In genomic region chr5:92605591-92605990, GRCh38 we compare ENCODE assay signal across 19 cellular contexts.
DNase-seq lines count a peak whose midpoint lies in the region; ATAC-seq lines count a peak whose summit lies in the region.
"Had no signal": no experiment of that assay in that cellular context is flagged by ENCODE, and none has a peak within 500 bp of the region (broad histone marks: within the 10 kb centered on the region; RNA-seq: fewer than 3 reads in every experiment).

No MANE protein-coding gene starts in this region.

- H4K20me1 ChIP-seq in GM23248 (ENCODE audit: insufficient read depth) = no peaks in the 10 kb centered on the region
- H4K20me1 ChIP-seq: BLaER1 had no signal

- intact Hi-C loops in CD4-positive, alpha-beta memory T cell (cut with micrococcal nuclease) = no loop called here

- no peak overlapping the region for H3K9ac ChIP-seq in GM23248
- H3K9ac ChIP-seq: BLaER1 had no signal

- DNase-seq in AG08395 (ENCODE audit: low spot score) (peak; percentile 3), GM23248 (no peak), NCI-H748 (lab: John Stamatoyannopoulos, UW; ENCODE audit: unreplicated experiment) (peak; percentile 75), fibroblast of gingiva (ENCODE audit: low read depth) (peak; percentile 74), SKM-1 (lab: John Stamatoyannopoulos, UW; ENCODE audit: unreplicated experiment) (no peak)
- DNase-seq in CD4-positive, alpha-beta memory T cell = no peak
- DNase-seq: ACHN, H7, MV-4-11, NCI-H187 treated with DMSO at 0.1 percent for 48 hours, NCI-H2227 treated with DMSO at 0.1 percent for 48 hours, NCI-H524 treated with DMSO at 0.1 percent for 48 hours, SHP77, SW 1271 had no signal

- 32% methylated on average over 2 of the region's 2 CpGs for WGBS in GM23248 (ENCODE audit: low coverage in 1 of 2, low lambda C conversion rate in 2 of 2, missing lambda C conversion rate in 2 of 2), 2 experiments

- H3K27me3 ChIP-seq in GM23248 (replicated peaks; ENCODE audit: insufficient read depth) = no peaks in the 10 kb centered on the region
- H3K27me3 ChIP-seq in CD4-positive, alpha-beta memory T cell (ENCODE audit: insufficient read depth, low read length) = no peaks in the 10 kb centered on the region
- H3K27me3 ChIP-seq: BLaER1 had no signal

- H3K36me3 ChIP-seq in GM23248 (ENCODE audit: low read depth) = no peaks in the 10 kb centered on the region
- no peaks in the 10 kb centered on the region for H3K36me3 ChIP-seq in CD4-positive, alpha-beta memory T cell (ENCODE audit: insufficient read depth, low read length)
- H3K36me3 ChIP-seq: BLaER1 had no signal

- H3K9me2 ChIP-seq in GM23248 (ENCODE audit: insufficient read depth) = no peaks in the 10 kb centered on the region

- peak overlapping the region; percentile 34 for H2AFZ ChIP-seq in GM23248

- CTCF ChIA-PET in CD4-positive, alpha-beta memory T cell (lab: Charles Lee; ENCODE audit: partially characterized antibody) = no interaction called here

- POLR2A ChIA-PET in CD4-positive, alpha-beta memory T cell (lab: Charles Lee; ENCODE audit: partially characterized antibody) = no interaction called here

- H3K27me3 Mint-ChIP-seq in CD4-positive, alpha-beta memory T cell = no peaks in the 10 kb centered on the region

- no peak overlapping the region for H3K4me3 ChIP-seq in GM23248
- H3K4me3 ChIP-seq in CD4-positive, alpha-beta memory T cell (ENCODE audit: low read length in 2 of 2) = no peak overlapping the region
- H3K4me3 ChIP-seq: BLaER1 had no signal

- no peak overlapping the region for H3K27ac Mint-ChIP-seq in CD4-positive, alpha-beta memory T cell
- H3K27ac Mint-ChIP-seq: T-helper 2 cell treated with Interferon-gamma antibody and Interleukin-4, amounts not matched to agents 5 μg/mL and 100 μg/mL, for 36 hours had no signal

- no peak overlapping the region for H3K4me3 Mint-ChIP-seq in CD4-positive, alpha-beta memory T cell
- H3K4me3 Mint-ChIP-seq: T-helper 2 cell treated with Interferon-gamma antibody and Interleukin-4, amounts not matched to agents 5 μg/mL and 100 μg/mL, for 36 hours had no signal

- ATAC-seq in HG03342 (IDR thresholded peaks at IDR 0.05; ENCODE audit: unreplicated experiment) = no peak
- no peak for ATAC-seq in HG02840 (IDR thresholded peaks at IDR 0.05; ENCODE audit: low FRiP score, unreplicated experiment)

- no peaks in the 10 kb centered on the region for H3K36me3 Mint-ChIP-seq in CD4-positive, alpha-beta memory T cell

- peak overlapping the region; percentile 15 for H3K4me2 ChIP-seq in GM23248 (ENCODE audit: unreplicated experiment)
- H3K4me2 ChIP-seq: BLaER1 had no signal

- in situ Hi-C loops in GM23248 (cut with MboI) = no loop called here

- H3K9me3 Mint-ChIP-seq in CD4-positive, alpha-beta memory T cell = peaks cover 0 to 7% (median 3%) of the 10 kb centered on the region in 8 donors

- no peaks in the 10 kb centered on the region for H3K9me3 ChIP-seq in GM23248 (ENCODE audit: low read depth)
- H3K9me3 ChIP-seq in CD4-positive, alpha-beta memory T cell (ENCODE audit: control insufficient read depth in 1 of 2, low read length in 2 of 2) = no peaks in the 10 kb centered on the region
- H3K9me3 ChIP-seq: BLaER1 had no signal

- H3F3A ChIP-seq in GM23248 (ENCODE audit: insufficient read depth) = no peaks in the 10 kb centered on the region

- H3K4me1 Mint-ChIP-seq in CD4-positive, alpha-beta memory T cell = no peaks in the 10 kb centered on the region

- H3K79me2 ChIP-seq in GM23248 (ENCODE audit: insufficient read depth) = no peaks in the 10 kb centered on the region

- no peaks in the 10 kb centered on the region for H3K4me1 ChIP-seq in GM23248 (ENCODE audit: insufficient read depth)
- H3K4me1 ChIP-seq in CD4-positive, alpha-beta memory T cell (ENCODE audit: insufficient read depth, low read length) = no peaks in the 10 kb centered on the region
- H3K4me1 ChIP-seq: BLaER1 had no signal

- no peak overlapping the region for H3K27ac ChIP-seq in GM23248
- no peak overlapping the region for H3K27ac ChIP-seq in CD4-positive, alpha-beta memory T cell (ENCODE audit: low read depth, low read length)
- H3K27ac ChIP-seq: BLaER1, HL-60 had no signal

Comparison
In these comparisons a context has a peak if more than half of its experiments do, and no peak if none do; other contexts are left out.
1. DNase-seq: peak in AG08395 (single experiment), NCI-H748 (single experiment) and fibroblast of gingiva (single experiment); none in GM23248 (single experiment), CD4-positive, alpha-beta memory T cell (0 of 5) and SKM-1 (single experiment).